Comparison of ENCODE assay signal across 7 cellular contexts in the genomic region with DNA sequence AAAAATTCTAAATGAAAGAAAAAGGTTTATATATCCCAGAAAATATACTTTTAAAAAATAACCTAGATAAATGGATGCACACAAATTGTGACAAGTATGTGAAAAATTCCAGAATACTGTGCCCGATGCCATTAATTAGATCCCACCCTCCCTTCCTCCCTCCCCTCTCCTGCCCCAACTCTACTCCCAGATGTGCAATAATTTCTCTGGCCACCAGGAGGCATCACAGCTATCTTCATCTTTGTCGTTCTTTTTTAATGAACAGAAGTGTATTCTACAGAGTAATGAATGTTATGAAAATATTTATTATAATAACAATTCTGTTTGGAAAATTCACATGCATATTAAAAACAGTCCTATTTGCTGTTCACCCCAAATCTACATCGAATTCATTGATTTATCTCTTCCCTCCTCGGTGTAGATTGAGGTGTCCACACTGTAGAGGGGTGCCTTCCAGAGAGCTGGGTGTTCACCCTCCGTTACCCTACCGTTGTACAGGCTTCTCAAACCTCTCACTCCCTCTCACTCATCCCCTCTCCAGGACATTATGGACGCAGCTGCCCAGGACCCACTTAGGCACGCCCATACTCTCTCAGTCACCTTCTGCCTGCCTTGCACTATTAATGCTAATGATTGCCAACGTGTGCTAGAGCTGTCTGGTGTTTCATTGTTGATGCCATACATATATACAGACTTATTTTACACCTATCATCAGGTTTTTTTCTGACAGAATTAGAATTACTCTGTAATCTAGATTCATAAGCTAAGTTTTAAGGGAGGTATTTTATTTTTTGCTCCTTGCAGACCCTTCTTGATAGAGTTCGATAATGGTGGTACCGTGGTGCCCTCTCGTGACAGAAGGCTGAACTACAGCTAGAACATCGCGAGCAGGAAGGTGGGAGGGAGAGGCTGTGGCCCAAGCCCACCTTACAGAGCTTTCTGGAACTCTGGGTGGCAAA. TPM values are rescaled to one million over a fixed set of nuclear protein-coding genes. Genes with fewer than 3 reads are reported as not detected.
DNase-seq lines count a peak whose midpoint lies in the region; ATAC-seq, FAIRE-seq and TF ChIP-seq lines count a peak whose summit lies in the region.

No MANE protein-coding gene starts in this region.

- no peaks in the 10 kb centered on the region for H3K36me3 ChIP-seq in left lung

- no peaks in the 10 kb centered on the region for H3K4me1 ChIP-seq in left lung

- TF ChIP-seq CTCF in choroid plexus epithelial cell (conservative IDR thresholded peaks at IDR 0.05; ENCODE audit: low read depth, low read length) (peak; percentile 70), left lung (IDR thresholded peaks at IDR 0.05) (peak; percentile 45 to 47)

- peak overlapping the region; percentile 43 for H3K4me3 ChIP-seq in choroid plexus epithelial cell (ENCODE audit: low read depth, low read length)
- H3K4me3 ChIP-seq in left lung: no peak overlapping the region

- H3K27me3 ChIP-seq in left lung: no peaks in the 10 kb centered on the region

- peak; percentile 80 for ATAC-seq in HG03095 (IDR thresholded peaks at IDR 0.05; ENCODE audit: unreplicated experiment)
- ATAC-seq in left lung: peak; percentile 93

- intact Hi-C loops in left lung (cut with DNase I): loop anchor here in 1 of 2 donors (10.0 kb wide), 1 partner anchor 224 kb away; no protein-coding TSS in a partner anchor

- peak; percentile 61 for FAIRE-seq in GM18507 (lab: Jason Lieb, UNC)

- no peak overlapping the region for H3K27ac ChIP-seq in left lung

- DNase-seq in GM18507 (ENCODE audit: extremely low spot score, insufficient read length, low read depth) (peak; percentile 0), NCI-H345 (lab: John Stamatoyannopoulos, UW) (peak; percentile 61), choroid plexus epithelial cell (ENCODE audit: low read depth) (peak; percentile 54), left lung (no peak)
- peak; percentile 51 for DNase-seq in activated CD4-positive, CD25-positive, alpha-beta regulatory T cell treated with anti-CD3 and anti-CD28 coated beads, Interleukin-2, amount 50 U/mL, for 72 hours
- peak; percentile 14 for DNase-seq in stimulated activated CD8-positive, alpha-beta memory T cell treated with anti-CD3 and anti-CD28 coated beads, Interleukin-12 subunit alpha, Interleukin-12 subunit beta, amount 100 ng/mL, for 1 hour (ENCODE audit: low read depth)

- no peaks in the 10 kb centered on the region for H3K9me3 ChIP-seq in left lung

RNA-seq across cellular contexts. Expression of a gene that starts 14.1 kb away (rescaled TPM):
- under 1 TPM; 0.58 to 0.99 TPM for total RNA-seq in left lung

Comparison
In these comparisons a context has a peak if more than half of its experiments do, and no peak if none do; other contexts are left out.
1. DNase-seq: peak in GM18507 (single experiment), NCI-H345 (single experiment), activated CD4-positive, CD25-positive, alpha-beta regulatory T cell treated with anti-CD3 and anti-CD28 coated beads, Interleukin-2, amount 50 U/mL, for 72 hours (single experiment), choroid plexus epithelial cell (single experiment) and stimulated activated CD8-positive, alpha-beta memory T cell treated with anti-CD3 and anti-CD28 coated beads, Interleukin-12 subunit alpha, Interleukin-12 subunit beta, amount 100 ng/mL, for 1 hour (single experiment); none in left lung (0 of 2).